In genomic region chr12:5624873-5625272, GRCh38 we compare ENCODE assay signal across 15 cellular contexts.
DNase-seq lines count a peak whose midpoint lies in the region; ATAC-seq and TF ChIP-seq lines count a peak whose summit lies in the region.
"Had no signal": no experiment of that assay in that cellular context is flagged by ENCODE, and none has a peak within 500 bp of the region (broad histone marks: within the 10 kb centered on the region; RNA-seq: fewer than 3 reads in every experiment).

No MANE protein-coding gene starts in this region.

- no peaks in the 10 kb centered on the region for H3K4me1 Mint-ChIP-seq in stimulated activated naive B cell treated with anti-CD40 and anti-IgM and Interleukin-4, amounts not matched to agents 10 μg/mL and 1 μg/mL and 100 μg/mL, for 72 hours
- no peaks in the 10 kb centered on the region for H3K4me1 Mint-ChIP-seq in chondrocyte (ENCODE audit: low read depth)
- H3K4me1 Mint-ChIP-seq: CD4-positive, alpha-beta memory T cell had no signal

- H3K4me3 Mint-ChIP-seq in stimulated activated naive B cell treated with anti-CD40 and anti-IgM and Interleukin-4, amounts not matched to agents 10 μg/mL and 1 μg/mL and 100 μg/mL, for 72 hours, result no peak overlapping the region
- H3K4me3 Mint-ChIP-seq in chondrocyte (ENCODE audit: unreplicated experiment), result no peak overlapping the region
- H3K4me3 Mint-ChIP-seq: CD4-positive, alpha-beta memory T cell; GM23338 had no signal

- peaks cover 0 to 6% (median 0%) of the 10 kb centered on the region in 9 donors for H3K36me3 ChIP-seq in heart right ventricle

- ATAC-seq in heart right ventricle, result peak in 7 of 8 donors; percentile 34 to 91 (median 69)
- ATAC-seq in left ventricle myocardium superior, result no peak
- ATAC-seq in left lobe of liver, result peak; percentile 37
- no peak for ATAC-seq in stimulated activated naive B cell treated with anti-CD40 and anti-IgM and Interleukin-4, amounts not matched to agents 10 μg/mL and 1 μg/mL and 100 μg/mL, for 72 hours (replicated peaks)
- ATAC-seq in HG03565 (IDR thresholded peaks at IDR 0.05; ENCODE audit: unreplicated experiment), result no peak
- ATAC-seq: GM12878, GM23338 had no signal

- DNase-seq in heart right ventricle, result peak in 1 of 2 donors; percentile 13
- no peak for DNase-seq in left ventricle myocardium superior
- DNase-seq in ecto neural progenitor cell (ENCODE audit: low spot score), result peak; percentile 33
- no peak for DNase-seq in left lobe of liver (ENCODE audit: low spot score)
- no peak for DNase-seq in stimulated activated naive B cell treated with anti-CD40 and anti-IgM and Interleukin-4, amounts not matched to agents 10 μg/mL and 1 μg/mL and 100 μg/mL, for 72 hours
- no peak for DNase-seq in chondrocyte (ENCODE audit: low spot score)
- DNase-seq: 8988T; AML-193; C1 segment of cervical spinal cord; CD4-positive, alpha-beta memory T cell; DMS79; H7 had no signal

- H3K4me3 ChIP-seq in heart right ventricle, result no peak overlapping the region
- H3K4me3 ChIP-seq: GM12878, GM23338 had no signal

- 62% methylated on average over 5 of the region's 5 CpGs for WGBS in heart right ventricle, 2 donors

- H3K4me1 ChIP-seq in heart right ventricle, result peaks cover 0 to 17% (median 3%) of the 10 kb centered on the region in 9 donors

- intact Hi-C loops in heart right ventricle (cut with DNase I), result loop anchor here in 1 of 10 donors (5.0 kb wide), 1 partner anchor 48 kb away; no protein-coding TSS in a partner anchor
- intact Hi-C loops in left ventricle myocardium superior (cut with micrococcal nuclease), result no loop called here

- no peaks in the 10 kb centered on the region for H3K9me3 Mint-ChIP-seq in stimulated activated naive B cell treated with anti-CD40 and anti-IgM and Interleukin-4, amounts not matched to agents 10 μg/mL and 1 μg/mL and 100 μg/mL, for 72 hours
- H3K9me3 Mint-ChIP-seq in chondrocyte (ENCODE audit: low read depth), result no peaks in the 10 kb centered on the region
- H3K9me3 Mint-ChIP-seq: GM23338 had no signal

- no peaks in the 10 kb centered on the region for H3K27me3 ChIP-seq in heart right ventricle

- H3K27ac ChIP-seq in heart right ventricle, result peak overlapping the region in 6 of 10 donors; percentile 15 to 64 (median 50)

- TF ChIP-seq CTCF in heart right ventricle (IDR thresholded peaks at IDR 0.05) (no peak), chondrocyte (IDR thresholded peaks at IDR 0.05) (no peak)

- H3K27me3 Mint-ChIP-seq in stimulated activated naive B cell treated with anti-CD40 and anti-IgM and Interleukin-4, amounts not matched to agents 10 μg/mL and 1 μg/mL and 100 μg/mL, for 72 hours, result peaks cover 13 to 34% of the 10 kb centered on the region in 2 donors
- peaks cover 11% of the 10 kb centered on the region for H3K27me3 Mint-ChIP-seq in chondrocyte (ENCODE audit: low read depth)

- H3K9me3 ChIP-seq in heart right ventricle, result no peaks in the 10 kb centered on the region

- H3K36me3 Mint-ChIP-seq in stimulated activated naive B cell treated with anti-CD40 and anti-IgM and Interleukin-4, amounts not matched to agents 10 μg/mL and 1 μg/mL and 100 μg/mL, for 72 hours, result no peaks in the 10 kb centered on the region
- peaks cover 2% of the 10 kb centered on the region for H3K36me3 Mint-ChIP-seq in chondrocyte (ENCODE audit: low read depth)
- H3K36me3 Mint-ChIP-seq: CD4-positive, alpha-beta memory T cell had no signal

- no peak overlapping the region for H3K27ac Mint-ChIP-seq in stimulated activated naive B cell treated with anti-CD40 and anti-IgM and Interleukin-4, amounts not matched to agents 10 μg/mL and 1 μg/mL and 100 μg/mL, for 72 hours
- no peak overlapping the region for H3K27ac Mint-ChIP-seq in chondrocyte (ENCODE audit: unreplicated experiment)
- H3K27ac Mint-ChIP-seq: CD4-positive, alpha-beta memory T cell; GM23338 had no signal

Comparison
In these comparisons a context has a peak if more than half of its experiments do, and no peak if none do; other contexts are left out.
1. ATAC-seq: peak in heart right ventricle (7 of 8) and left lobe of liver (single experiment); none in left ventricle myocardium superior (single experiment), stimulated activated naive B cell treated with anti-CD40 and anti-IgM and Interleukin-4, amounts not matched to agents 10 μg/mL and 1 μg/mL and 100 μg/mL, for 72 hours (0 of 2) and HG03565 (single experiment).